Comparison of ENCODE assay signal across 26 cellular contexts in genomic region chr17:73650617-73651200, GRCh38. TPM values are rescaled to one million over a fixed set of nuclear protein-coding genes. Genes with fewer than 3 reads are reported as not detected.
"Had no signal": no experiment of that assay in that cellular context is flagged by ENCODE, and none has a peak within 500 bp of the region (broad histone marks: within the 10 kb centered on the region; RNA-seq: fewer than 3 reads in every experiment).

No MANE protein-coding gene starts in this region.

- H3K4me3 Mint-ChIP-seq: activated naive CD4-positive, alpha-beta T cell treated with anti-CD3 and anti-CD28 coated beads for 36 hours; activated naive CD8-positive, alpha-beta T cell treated with anti-CD3 and anti-CD28 coated beads, Interleukin-2, amount 10 ng/mL, durations not matched to agents 7 days and 5 days; mesothelial cell of epicardium; nephron; stimulated activated effector memory CD8-positive, alpha-beta T cell treated with anti-CD3 and anti-CD28 coated beads, Interleukin-12 subunit alpha, Interleukin-12 subunit beta, amount 100 ng/mL, for 72 hours; stimulated activated naive CD8-positive, alpha-beta T cell treated with anti-CD3 and anti-CD28 coated beads, Interleukin-15, amount 100 ng/mL, for 72 hours had no signal

- FAIRE-seq: endometrium, keratinocyte had no signal

- H3K4me3 ChIP-seq: breast epithelium, heart right ventricle, right lobe of liver, skin epidermis, suprapubic skin, tibial nerve, vagina had no signal

- H3K4me1 ChIP-seq: breast epithelium, right lobe of liver, vagina had no signal

- H3K27ac ChIP-seq: breast epithelium, heart right ventricle, right lobe of liver, skin epidermis, suprapubic skin, tibial nerve, vagina had no signal

- H3K36me3 ChIP-seq: breast epithelium, heart right ventricle, right lobe of liver, suprapubic skin, tibial nerve, vagina had no signal

- H3K9me3 ChIP-seq: right lobe of liver, suprapubic skin, vagina had no signal

- H3K4me1 Mint-ChIP-seq: stimulated activated effector memory CD8-positive, alpha-beta T cell treated with anti-CD3 and anti-CD28 coated beads, Interleukin-12 subunit alpha, Interleukin-12 subunit beta, amount 100 ng/mL, for 72 hours had no signal

- H3K36me3 Mint-ChIP-seq: mesothelial cell of epicardium; stimulated activated effector memory CD8-positive, alpha-beta T cell treated with anti-CD3 and anti-CD28 coated beads, Interleukin-12 subunit alpha, Interleukin-12 subunit beta, amount 100 ng/mL, for 72 hours had no signal

- H3K27me3 ChIP-seq: right lobe of liver, vagina had no signal

- DNase-seq: activated CD4-positive, alpha-beta T cell treated with anti-CD3 and anti-CD28 coated beads for 48 hours; activated CD8-positive, alpha-beta memory T cell treated with anti-CD3 and anti-CD28 coated beads for 24 hours; activated naive CD4-positive, alpha-beta T cell treated with anti-CD3 and anti-CD28 coated beads for 36 hours; activated naive CD8-positive, alpha-beta T cell treated with anti-CD3 and anti-CD28 coated beads, Interleukin-2, amount 10 ng/mL, durations not matched to agents 7 days and 5 days; activated T-cell treated with anti-CD3 and anti-CD28 coated beads, Interleukin-2, amount 50 U/mL, for 48 hours; amniotic stem cell; cortex of kidney; effector CD4-positive, alpha-beta T cell; erythroblast; foreskin fibroblast; heart right ventricle; right lobe of liver; stimulated activated CD4-positive, alpha-beta T cell treated with anti-CD3 and anti-CD28 coated beads, Interleukin-1b, Interleukin-23, amount 100 ng/mL, for 48 hours; stimulated activated naive CD8-positive, alpha-beta T cell treated with anti-CD3 and anti-CD28 coated beads, Interleukin-15, amount 100 ng/mL, for 72 hours had no signal

- H3K27ac Mint-ChIP-seq: activated naive CD4-positive, alpha-beta T cell treated with anti-CD3 and anti-CD28 coated beads for 36 hours; activated naive CD8-positive, alpha-beta T cell treated with anti-CD3 and anti-CD28 coated beads, Interleukin-2, amount 10 ng/mL, durations not matched to agents 7 days and 5 days; mesothelial cell of epicardium; nephron; stimulated activated effector memory CD8-positive, alpha-beta T cell treated with anti-CD3 and anti-CD28 coated beads, Interleukin-12 subunit alpha, Interleukin-12 subunit beta, amount 100 ng/mL, for 72 hours had no signal

RNA-seq across cellular contexts. Expression of gene SDK2, which starts 6.5 kb away (rescaled TPM):
- total RNA-seq: lung microvascular endothelial cell, myocyte had no signal
